8 cellular contexts compared by ENCODE assay signal in the genomic region with DNA sequence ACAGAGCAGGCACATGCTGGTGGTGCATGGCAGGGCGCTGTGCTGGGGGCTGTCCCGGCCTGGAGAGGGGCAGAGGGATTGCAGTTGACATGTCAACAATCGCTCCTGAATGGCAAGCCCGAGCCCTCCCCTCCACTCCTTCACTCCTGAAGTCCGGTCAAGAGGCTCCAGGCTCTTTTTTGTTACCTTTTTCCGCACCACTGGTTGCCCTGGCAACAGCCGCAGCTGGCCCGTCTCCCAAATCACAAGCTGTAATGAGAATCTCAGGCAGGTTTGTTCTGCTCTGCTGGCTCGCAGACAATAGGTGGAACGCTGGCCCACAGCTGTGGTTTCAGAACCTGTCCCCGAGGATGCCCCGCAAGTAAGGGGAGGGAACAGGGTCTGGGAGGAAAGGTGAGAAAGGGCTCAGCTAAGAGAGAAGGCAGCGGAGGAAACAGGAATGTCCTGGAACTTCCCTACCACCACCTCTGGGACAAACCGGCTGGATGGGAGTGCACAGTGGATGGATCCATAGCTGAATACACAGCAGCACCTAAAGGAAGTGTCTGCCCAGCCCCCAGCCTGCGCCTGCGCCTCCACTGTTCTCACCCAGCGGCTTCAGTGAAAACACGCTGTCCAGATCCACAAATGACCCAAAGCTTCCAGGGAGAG. TPM values are rescaled to one million over a fixed set of nuclear protein-coding genes. Genes with fewer than 3 reads are reported as not detected.
DNase-seq lines count a peak whose midpoint lies in the region; ATAC-seq, FAIRE-seq and TF ChIP-seq lines count a peak whose summit lies in the region.

No MANE protein-coding gene starts in this region.

- H3K9me3 ChIP-seq in heart right ventricle (peaks cover 0 to 23% (median 9%) of the 10 kb centered on the region in 11 donors), thymus (ENCODE audit: control insufficient read depth) (no peaks in the 10 kb centered on the region)

- DNase-seq in NCI-H526 treated with DMSO at 0.1 percent for 48 hours (lab: John Stamatoyannopoulos, UW) (peak; percentile 64), heart right ventricle (peak; percentile 64 to 77), D721Med (ENCODE audit: insufficient read length, low spot score) (no peak), amniotic stem cell (lab: John Stamatoyannopoulos, UW) (no peak)

- H3K27ac ChIP-seq in heart right ventricle (peak overlapping the region in 2 of 10 donors; percentile 1 to 40), thymus (ENCODE audit: low read depth) (peak overlapping the region; percentile 15)

- H3K27me3 ChIP-seq in heart right ventricle, result peaks cover 0 to 25% (median 4%) of the 10 kb centered on the region in 7 donors
- no peaks in the 10 kb centered on the region for H3K27me3 ChIP-seq in thymus (ENCODE audit: control insufficient read depth, insufficient read depth)

- no peak for FAIRE-seq in D721Med (lab: Jason Lieb, UNC)

- TF ChIP-seq CTCF in heart right ventricle (IDR thresholded peaks at IDR 0.05) (no peak), D721Med (IDR thresholded peaks at IDR 0.05; ENCODE audit: insufficient read depth, missing control alignments) (no peak)

- H3K36me3 ChIP-seq in heart right ventricle (no peaks in the 10 kb centered on the region), thymus (ENCODE audit: control insufficient read depth, insufficient read depth) (no peaks in the 10 kb centered on the region)

- WGBS in heart right ventricle, 2 donors, result 37% methylated on average over 18 of the region's 18 CpGs
- 71% methylated on average over 18 of the region's 18 CpGs for WGBS in thymus

- intact Hi-C loops in heart right ventricle (cut with DNase I), result no loop called here

- H3K4me3 ChIP-seq in heart right ventricle (no peak overlapping the region), thymus (ENCODE audit: low read length) (no peak overlapping the region)

- peaks cover 0 to 60% (median 23%) of the 10 kb centered on the region in 9 donors for H3K4me1 ChIP-seq in heart right ventricle
- H3K4me1 ChIP-seq in thymus (ENCODE audit: control insufficient read depth, insufficient read depth, low read length), result no peaks in the 10 kb centered on the region

- ATAC-seq in GM18498 (IDR thresholded peaks at IDR 0.05; ENCODE audit: unreplicated experiment), result peak; percentile 54
- peak; percentile 46 for ATAC-seq in HG03064 (IDR thresholded peaks at IDR 0.05; ENCODE audit: low read depth, unreplicated experiment)
- peak in 6 of 8 donors; percentile 29 to 75 (median 62) for ATAC-seq in heart right ventricle
- no peak for ATAC-seq in HG03095 (IDR thresholded peaks at IDR 0.05; ENCODE audit: unreplicated experiment)

RNA-seq across cellular contexts. Expression of a gene that starts 58.9 kb away (rescaled TPM):
- not detected for total RNA-seq in heart right ventricle
- under 1 TPM in 1 of 2 donors, not detected in 1; 0.04 TPM for polyA plus RNA-seq in heart right ventricle
- polyA plus RNA-seq in thymus, result 142 TPM

Comparison
In these comparisons a context has a peak if more than half of its experiments do, and no peak if none do; other contexts are left out.
1. DNase-seq: peak in NCI-H526 treated with DMSO at 0.1 percent for 48 hours (single experiment) and heart right ventricle (2 of 2); none in D721Med (single experiment) and amniotic stem cell (single experiment).
2. RNA of a gene that starts 58.9 kb away (polyA plus RNA-seq): 142 TPM in thymus (single experiment); 0.04 TPM in heart right ventricle; every median in the first group is over 100 times any median in the second.